Comparison of ENCODE assay signal across 8 cellular contexts in the genomic region with DNA sequence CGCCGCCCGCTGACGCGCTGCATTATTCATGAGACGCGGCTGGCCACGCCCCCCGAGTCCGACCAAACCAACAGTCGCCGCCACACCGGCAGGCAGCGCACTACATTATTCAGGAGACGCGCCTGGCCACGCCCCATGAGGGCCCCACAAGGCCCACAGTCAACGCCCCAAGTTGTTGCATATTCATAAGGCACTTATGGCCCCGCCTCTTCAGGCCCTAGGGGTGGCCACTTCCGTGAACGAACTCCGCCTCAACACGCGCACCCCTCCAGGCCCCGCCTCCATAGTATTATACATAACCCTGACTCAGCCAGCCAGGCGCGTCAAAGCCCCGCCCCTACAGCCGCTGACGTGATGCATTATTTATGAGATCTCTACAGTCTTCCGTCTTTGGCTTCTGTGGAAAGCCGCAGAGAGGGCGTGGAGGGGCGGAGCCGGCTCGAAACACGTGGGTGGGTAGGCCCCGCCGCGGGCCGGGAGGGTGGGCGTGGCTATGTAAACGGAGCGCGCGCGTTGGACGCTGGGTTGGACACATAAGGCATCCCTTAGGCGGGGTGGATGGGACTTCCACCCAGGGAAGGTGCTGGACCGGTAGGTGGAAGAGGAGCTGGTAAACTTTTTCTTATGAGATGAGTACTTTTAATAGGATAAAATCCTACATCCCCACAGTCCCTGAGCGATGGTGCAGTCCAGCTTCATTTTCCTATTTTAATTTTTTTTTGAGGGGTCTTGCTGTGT. TPM values are rescaled to one million over a fixed set of nuclear protein-coding genes. Genes with fewer than 3 reads are reported as not detected.
DNase-seq lines count a peak whose midpoint lies in the region; ATAC-seq and TF ChIP-seq lines count a peak whose summit lies in the region.

No MANE protein-coding gene starts in this region.

- H3K4me1 Mint-ChIP-seq in CD14-positive monocyte: peaks cover 41% of the 10 kb centered on the region

- H3K9me3 Mint-ChIP-seq in CD14-positive monocyte: peaks cover 0 to 3% (median 0%) of the 10 kb centered on the region in 7 donors

- no peaks in the 10 kb centered on the region for H3K9me3 ChIP-seq in liver (ENCODE audit: control insufficient read depth in 4 of 4, low read length in 3 of 4)

- no peaks in the 10 kb centered on the region for H3K27me3 ChIP-seq in liver (ENCODE audit: control insufficient read depth in 4 of 4, insufficient read depth in 4 of 4, low read length in 3 of 4)

- DNase-seq in CD14-positive monocyte (ENCODE audit: low spot score): peak; percentile 100
- peak; percentile 97 for DNase-seq in NCI-H748 treated with DMSO at 0.1 percent for 48 hours (lab: John Stamatoyannopoulos, UW)
- peak; percentile 100 for DNase-seq in activated CD4-positive, alpha-beta T cell treated with anti-CD3 and anti-CD28 coated beads, Interleukin-2, amount 50 U/mL, for 4 hours
- DNase-seq in dermis microvascular lymphatic vessel endothelial cell (ENCODE audit: low read depth in 2 of 2): peak; percentile 99 to 100
- peak; percentile 100 for DNase-seq in stimulated activated CD4-positive, alpha-beta T cell treated with anti-CD3 and anti-CD28 coated beads, Interleukin-4, amount 100 ng/mL, for 24 hours

- peak overlapping the region; percentile 95 to 100 for H3K4me3 Mint-ChIP-seq in CD14-positive monocyte

- peak; percentile 47 to 55 for TF ChIP-seq RAD21 in liver (IDR thresholded peaks at IDR 0.05)

- TF ChIP-seq CTCF in CD14-positive monocyte (IDR thresholded peaks at IDR 0.05) (no peak), liver (IDR thresholded peaks at IDR 0.05; ENCODE audit: low read depth, low read length, missing input control) (peak; percentile 23)

- intact Hi-C loops in CD14-positive monocyte (cut with micrococcal nuclease): loop anchor here (1.0 to 5.0 kb wide), 7 partner anchors 35 to 395 kb away; a partner anchor contains a TSS

- 1% methylated on average over 51 of the region's 51 CpGs for WGBS in liver

- H3K4me1 ChIP-seq in liver (ENCODE audit: control insufficient read depth in 4 of 4, insufficient read depth in 4 of 4, low read length in 3 of 4): peaks cover 3 to 16% (median 5%) of the 10 kb centered on the region in 4 donors

- ATAC-seq in GM19397 (IDR thresholded peaks at IDR 0.05; ENCODE audit: unreplicated experiment) (peak; percentile 83), HG03565 (IDR thresholded peaks at IDR 0.05; ENCODE audit: unreplicated experiment) (peak; percentile 84)

- peak overlapping the region; percentile 99 to 100 for H3K27ac ChIP-seq in liver (ENCODE audit: low read depth in 1 of 2, low read length in 2 of 2)

- no peaks in the 10 kb centered on the region for H3K36me3 ChIP-seq in liver (ENCODE audit: control insufficient read depth in 4 of 4, insufficient read depth in 3 of 4, low read depth in 1 of 4, low read length in 3 of 4)

- peak overlapping the region; percentile 92 to 100 (median 97) for H3K27ac Mint-ChIP-seq in CD14-positive monocyte

- H3K9ac ChIP-seq in liver (ENCODE audit: low read depth in 1 of 2, low read length in 2 of 2): no peak overlapping the region

- H3K4me3 ChIP-seq in liver (ENCODE audit: low read depth in 1 of 3, low read length in 3 of 3): peak overlapping the region in 1 of 3 donors; percentile 96

- peaks cover 2 to 4% of the 10 kb centered on the region in 2 donors for H3K36me3 Mint-ChIP-seq in CD14-positive monocyte

- peaks cover 0 to 2% (median 0%) of the 10 kb centered on the region in 3 donors for H3K27me3 Mint-ChIP-seq in CD14-positive monocyte (ENCODE audit: low read depth in 3 of 3)

TF ChIP-seq in liver, 16 proteins besides CTCF, POLR2A, EP300 and RAD21:
- TF ChIP-seq, protein P1, sequence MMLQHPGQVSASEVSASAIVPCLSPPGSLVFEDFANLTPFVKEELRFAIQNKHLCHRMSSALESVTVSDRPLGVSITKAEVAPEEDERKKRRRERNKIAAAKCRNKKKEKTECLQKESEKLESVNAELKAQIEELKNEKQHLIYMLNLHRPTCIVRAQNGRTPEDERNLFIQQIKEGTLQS (IDR thresholded peaks at IDR 0.05): peak; percentile 69
- TF ChIP-seq, protein P2, sequence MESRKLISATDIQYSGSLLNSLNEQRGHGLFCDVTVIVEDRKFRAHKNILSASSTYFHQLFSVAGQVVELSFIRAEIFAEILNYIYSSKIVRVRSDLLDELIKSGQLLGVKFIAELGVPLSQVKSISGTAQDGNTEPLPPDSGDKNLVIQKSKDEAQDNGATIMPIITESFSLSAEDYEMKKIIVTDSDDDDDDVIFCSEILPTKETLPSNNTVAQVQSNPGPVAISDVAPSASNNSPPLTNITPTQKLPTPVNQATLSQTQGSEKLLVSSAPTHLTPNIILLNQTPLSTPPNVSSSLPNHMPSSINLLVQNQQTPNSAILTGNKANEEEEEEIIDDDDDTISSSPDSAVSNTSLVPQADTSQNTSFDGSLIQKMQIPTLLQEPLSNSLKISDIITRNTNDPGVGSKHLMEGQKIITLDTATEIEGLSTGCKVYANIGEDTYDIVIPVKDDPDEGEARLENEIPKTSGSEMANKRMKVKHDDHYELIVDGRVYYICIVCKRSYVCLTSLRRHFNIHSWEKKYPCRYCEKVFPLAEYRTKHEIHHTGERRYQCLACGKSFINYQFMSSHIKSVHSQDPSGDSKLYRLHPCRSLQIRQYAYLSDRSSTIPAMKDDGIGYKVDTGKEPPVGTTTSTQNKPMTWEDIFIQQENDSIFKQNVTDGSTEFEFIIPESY (IDR thresholded peaks at IDR 0.05): peak; percentile 79
- TF ChIP-seq, protein P3, sequence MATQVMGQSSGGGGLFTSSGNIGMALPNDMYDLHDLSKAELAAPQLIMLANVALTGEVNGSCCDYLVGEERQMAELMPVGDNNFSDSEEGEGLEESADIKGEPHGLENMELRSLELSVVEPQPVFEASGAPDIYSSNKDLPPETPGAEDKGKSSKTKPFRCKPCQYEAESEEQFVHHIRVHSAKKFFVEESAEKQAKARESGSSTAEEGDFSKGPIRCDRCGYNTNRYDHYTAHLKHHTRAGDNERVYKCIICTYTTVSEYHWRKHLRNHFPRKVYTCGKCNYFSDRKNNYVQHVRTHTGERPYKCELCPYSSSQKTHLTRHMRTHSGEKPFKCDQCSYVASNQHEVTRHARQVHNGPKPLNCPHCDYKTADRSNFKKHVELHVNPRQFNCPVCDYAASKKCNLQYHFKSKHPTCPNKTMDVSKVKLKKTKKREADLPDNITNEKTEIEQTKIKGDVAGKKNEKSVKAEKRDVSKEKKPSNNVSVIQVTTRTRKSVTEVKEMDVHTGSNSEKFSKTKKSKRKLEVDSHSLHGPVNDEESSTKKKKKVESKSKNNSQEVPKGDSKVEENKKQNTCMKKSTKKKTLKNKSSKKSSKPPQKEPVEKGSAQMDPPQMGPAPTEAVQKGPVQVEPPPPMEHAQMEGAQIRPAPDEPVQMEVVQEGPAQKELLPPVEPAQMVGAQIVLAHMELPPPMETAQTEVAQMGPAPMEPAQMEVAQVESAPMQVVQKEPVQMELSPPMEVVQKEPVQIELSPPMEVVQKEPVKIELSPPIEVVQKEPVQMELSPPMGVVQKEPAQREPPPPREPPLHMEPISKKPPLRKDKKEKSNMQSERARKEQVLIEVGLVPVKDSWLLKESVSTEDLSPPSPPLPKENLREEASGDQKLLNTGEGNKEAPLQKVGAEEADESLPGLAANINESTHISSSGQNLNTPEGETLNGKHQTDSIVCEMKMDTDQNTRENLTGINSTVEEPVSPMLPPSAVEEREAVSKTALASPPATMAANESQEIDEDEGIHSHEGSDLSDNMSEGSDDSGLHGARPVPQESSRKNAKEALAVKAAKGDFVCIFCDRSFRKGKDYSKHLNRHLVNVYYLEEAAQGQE (IDR thresholded peaks at IDR 0.05): peak; percentile 86
- peak; percentile 42 to 82 for TF ChIP-seq EGR1 (IDR thresholded peaks at IDR 0.05; ENCODE audit: low read depth in 2 of 2)
- TF ChIP-seq, protein P4, sequence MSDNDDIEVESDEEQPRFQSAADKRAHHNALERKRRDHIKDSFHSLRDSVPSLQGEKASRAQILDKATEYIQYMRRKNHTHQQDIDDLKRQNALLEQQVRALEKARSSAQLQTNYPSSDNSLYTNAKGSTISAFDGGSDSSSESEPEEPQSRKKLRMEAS (IDR thresholded peaks at IDR 0.05): peak; percentile 96
- TF ChIP-seq TAF1 (conservative IDR thresholded peaks at IDR 0.05): no peak
- peak; percentile 61 to 74 for TF ChIP-seq RXRA (IDR thresholded peaks at IDR 0.05)
- TF ChIP-seq SP1 (IDR thresholded peaks at IDR 0.05): peak; percentile 97
- peak; percentile 86 for TF ChIP-seq YY1 (IDR thresholded peaks at IDR 0.05)
- peak; percentile 88 to 96 for TF ChIP-seq JUND (IDR thresholded peaks at IDR 0.05)
- no peak for TF ChIP-seq HNF4G (IDR thresholded peaks at IDR 0.05)
- peak; percentile 38 for TF ChIP-seq NR2F2 (IDR thresholded peaks at IDR 0.05)
- TF ChIP-seq FOXA1 (IDR thresholded peaks at IDR 0.05): peak; percentile 83
- peak in 1 of 2 donors; percentile 45 for TF ChIP-seq HNF4A (conservative IDR thresholded peaks at IDR 0.05)
- peak; percentile 83 for TF ChIP-seq FOXA2 (IDR thresholded peaks at IDR 0.05)
- TF ChIP-seq GABPA (IDR thresholded peaks at IDR 0.05 in 1 of 2, conservative IDR thresholded peaks at IDR 0.05 in 1 of 2): peak; percentile 30 to 81

RNA-seq across cellular contexts. Expression of a gene that starts 0.4 kb away (rescaled TPM):
- 10 to 100 TPM; 12.2 to 12.6 TPM for polyA plus RNA-seq in CD14-positive monocyte
- total RNA-seq in dermis microvascular lymphatic vessel endothelial cell: 9.0 and 12.3 TPM in 2 replicates
- total RNA-seq in liver: 10 to 100 TPM in 1 of 2 donors, 1 to 10 TPM in 1; 7.6 to 10.5 TPM
- polyA plus RNA-seq in liver: 1 to 10 TPM; 4.5 to 5.6 TPM

RNA-seq across cellular contexts. Expression of a gene that starts 21.1 kb away (rescaled TPM):
- 10 to 100 TPM; 78.0 to 81.2 TPM for polyA plus RNA-seq in CD14-positive monocyte
- total RNA-seq in dermis microvascular lymphatic vessel endothelial cell: 141 and 206 TPM in 2 replicates
- total RNA-seq in liver: 100 to 1,000 TPM in 1 of 2 donors, 10 to 100 TPM in 1; 75.8 to 225 TPM
- polyA plus RNA-seq in liver: 100 to 1,000 TPM in 1 of 2 donors, 10 to 100 TPM in 1; 59.1 to 126 TPM

RNA-seq across cellular contexts. Expression of a gene that starts 35.4 kb away (rescaled TPM):
- polyA plus RNA-seq in CD14-positive monocyte: 10 to 100 TPM; 74.4 to 87.9 TPM
- total RNA-seq in dermis microvascular lymphatic vessel endothelial cell: 54.6 and 70.2 TPM in 2 replicates
- 10 to 100 TPM; 31.8 to 47.0 TPM for total RNA-seq in liver
- polyA plus RNA-seq in liver: 10 to 100 TPM; 39.9 to 53.6 TPM

RNA-seq across cellular contexts. Expression of a gene that starts 49.4 kb away (rescaled TPM):
- polyA plus RNA-seq in CD14-positive monocyte (100 to 1,000 TPM; 832 to 896 TPM), liver (100 to 1,000 TPM; 382 to 647 TPM)
- total RNA-seq in dermis microvascular lymphatic vessel endothelial cell (733 and 1,015 TPM in 2 replicates), liver (100 to 1,000 TPM; 324 to 585 TPM)
